In the genomic region with DNA sequence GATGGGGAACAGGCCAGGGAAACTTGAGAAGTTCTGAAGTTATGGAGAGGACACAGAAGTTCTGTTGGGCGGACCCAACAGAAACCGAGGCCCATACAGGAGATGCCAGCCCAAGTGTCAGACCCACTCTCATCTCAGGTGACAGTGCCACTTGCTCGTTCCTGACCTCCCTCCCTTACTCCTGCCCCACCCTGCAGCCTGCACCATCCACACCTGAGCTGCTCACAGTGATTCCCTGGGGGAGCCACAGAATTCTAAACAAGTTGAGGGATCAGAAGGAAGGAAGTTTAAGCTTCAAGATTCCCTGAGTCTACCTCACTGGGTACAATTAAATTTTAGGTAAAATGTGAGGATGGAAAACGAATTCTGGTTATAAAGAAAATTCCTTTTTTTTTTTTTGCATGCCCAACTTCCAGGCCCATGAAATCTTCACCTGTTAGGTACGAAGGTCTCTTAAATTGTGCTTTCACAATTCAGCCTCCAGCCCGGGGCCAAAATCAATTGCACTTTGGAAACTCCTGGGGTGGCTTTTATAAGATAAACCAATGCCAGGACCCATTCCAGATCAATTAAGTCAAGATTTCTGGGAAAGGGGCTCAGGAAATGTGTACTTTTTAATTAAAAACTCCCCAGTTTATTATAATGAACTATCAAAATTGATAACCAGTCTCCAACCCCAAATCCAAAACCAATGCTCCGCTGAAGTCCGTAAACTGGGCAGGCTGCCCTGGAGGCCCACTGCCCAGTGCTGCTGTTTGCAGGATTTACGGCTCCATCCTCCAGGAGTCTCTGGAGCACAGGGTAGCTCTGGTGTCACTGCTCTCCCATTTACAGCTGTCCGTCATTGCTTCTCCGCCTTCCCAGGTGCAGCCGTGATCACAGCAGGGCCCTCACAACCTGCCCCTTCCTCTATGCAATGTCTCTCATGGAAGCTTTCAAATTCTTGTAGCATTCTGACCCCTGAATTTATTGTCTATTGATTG, we compare ENCODE assay signal across 26 cellular contexts.
A peak's percentile ranks its signal among the peaks of the same experiment; 100 is the strongest.
DNase-seq lines count a peak whose midpoint lies in the region; ATAC-seq, FAIRE-seq and TF ChIP-seq lines count a peak whose summit lies in the region.
"Had no signal": no experiment of that assay in that cellular context is flagged by ENCODE, and none has a peak within 500 bp of the region (broad histone marks: within the 10 kb centered on the region; RNA-seq: fewer than 3 reads in every experiment).

No MANE protein-coding gene starts in this region.

- TF ChIP-seq RAD21 in K562 (CRISPR knock-in tag; conservative IDR thresholded peaks at IDR 0.05 in 1 of 2, IDR thresholded peaks at IDR 0.05 in 1 of 2): no peak

- H2AFZ ChIP-seq in H9 (ENCODE audit: low read length) (no peak overlapping the region), K562 (ENCODE audit: low read depth, low read length) (no peak overlapping the region), trophoblast cell (ENCODE audit: insufficient read depth, low read length, poor library complexity) (no peak overlapping the region)
- H2AFZ ChIP-seq: PC-9 had no signal

- POLR2A ChIA-PET in K562 (lab: Yijun Ruan, JAX): interaction anchor here (0.7 to 1.7 kb wide), 4 partner anchors 8 to 23 kb away, joined by 3 to 7 read pairs (median 4); no protein-coding TSS in a partner anchor

- no peak for FAIRE-seq in K562 (lab: Jason Lieb, UNC)
- FAIRE-seq: A549, D721Med, G401.6 had no signal

- H2AK5ac ChIP-seq in H9 (ENCODE audit: insufficient read length, low read length) (no peak overlapping the region), trophoblast cell (ENCODE audit: low read length) (no peak overlapping the region)

- H2BK15ac ChIP-seq in H9 (ENCODE audit: low read depth, low read length): no peak overlapping the region

- H3K4me3 ChIP-seq in K562: no peak overlapping the region
- peak overlapping the region; percentile 53 for H3K4me3 ChIP-seq in trophoblast cell (ENCODE audit: low read depth, low read length)
- H3K4me3 ChIP-seq: A549; BLaER1 treated with 17β-estradiol and CSF1 and Interleukin-3, amounts not matched to agents 10 nM and 100 nM; PC-9; SJCRH30 had no signal

- H3K9me3 ChIP-seq in H9 (ENCODE audit: control insufficient read depth, low read depth, low read length) (no peaks in the 10 kb centered on the region), K562 (replicated peaks; ENCODE audit: control insufficient read depth, insufficient read depth, low read depth, low read length) (no peaks in the 10 kb centered on the region), trophoblast cell (ENCODE audit: insufficient read depth, low read depth, low read length) (no peaks in the 10 kb centered on the region)
- H3K9me3 ChIP-seq: BLaER1 treated with 17β-estradiol and CSF1 and Interleukin-3, amounts not matched to agents 10 nM and 100 nM; SJCRH30 had no signal

- no peaks in the 10 kb centered on the region for H3K9me3 Mint-ChIP-seq in H9
- H3K9me3 Mint-ChIP-seq: CD4-positive, alpha-beta T cell had no signal

- no peak overlapping the region for H4K5ac ChIP-seq in H9 (ENCODE audit: insufficient read length, low read depth, low read length)

- no peak overlapping the region for H3K4ac ChIP-seq in H9 (ENCODE audit: low read depth, low read length)
- no peak overlapping the region for H3K4ac ChIP-seq in trophoblast cell (ENCODE audit: low read depth, low read length)

- H4K8ac ChIP-seq in H9 (replicated peaks; ENCODE audit: insufficient read length, low read depth, low read length): no peak overlapping the region
- H4K8ac ChIP-seq in trophoblast cell (ENCODE audit: low read depth, low read length): no peak overlapping the region

- TF ChIP-seq EP300 in K562 (IDR thresholded peaks at IDR 0.05; ENCODE audit: low read length): no peak

- TF ChIP-seq CTCF in H9 (conservative IDR thresholded peaks at IDR 0.05) (no peak), K562 (IDR thresholded peaks at IDR 0.05 in 2 of 3, conservative IDR thresholded peaks at IDR 0.05 in 1 of 3; ENCODE audit: insufficient read depth in 2 of 3, low read depth in 1 of 3, low read length in 3 of 3) (no peak)

- H2BK120ac ChIP-seq in H9 (ENCODE audit: low read depth, low read length, poor library complexity, severe bottlenecking) (no peak overlapping the region), trophoblast cell (ENCODE audit: insufficient read depth, low read length, poor library complexity) (no peak overlapping the region)

- H3K4me2 ChIP-seq in H9 (ENCODE audit: insufficient read depth, insufficient read length, low read length) (no peak overlapping the region), K562 (ENCODE audit: insufficient read depth, low read length) (no peak overlapping the region), trophoblast cell (ENCODE audit: low read length) (no peak overlapping the region)
- H3K4me2 ChIP-seq: A549; BLaER1 treated with 17β-estradiol and CSF1 and Interleukin-3, amounts not matched to agents 10 nM and 100 nM; PC-9 had no signal

- H3K9ac ChIP-seq in H9 (ENCODE audit: extremely low read depth, insufficient read length, low read length) (no peak overlapping the region), K562 (ENCODE audit: insufficient read depth in 1 of 2, low read depth in 2 of 2, low read length in 2 of 2) (no peak overlapping the region; a peak in 1 of 4 replicates), trophoblast cell (ENCODE audit: low read length) (no peak overlapping the region)
- H3K9ac ChIP-seq: BLaER1 treated with 17β-estradiol and CSF1 and Interleukin-3, amounts not matched to agents 10 nM and 100 nM had no signal

- in situ Hi-C loops in K562 (cut with MboI): no loop called here

- H4K20me1 ChIP-seq in H9 (ENCODE audit: control insufficient read depth, insufficient read depth, insufficient read length) (no peaks in the 10 kb centered on the region), K562 (replicated peaks; ENCODE audit: control insufficient read depth, insufficient read depth, low read length) (no peaks in the 10 kb centered on the region)
- H4K20me1 ChIP-seq: BLaER1 treated with 17β-estradiol and CSF1 and Interleukin-3, amounts not matched to agents 10 nM and 100 nM had no signal

- H4K12ac ChIP-seq in trophoblast cell (ENCODE audit: low read depth, low read length): no peak overlapping the region

- H3K27me3 ChIP-seq in H9 (ENCODE audit: insufficient read depth, low read length): no peaks in the 10 kb centered on the region
- no peaks in the 10 kb centered on the region for H3K27me3 ChIP-seq in K562 (ENCODE audit: control insufficient read depth in 2 of 2, insufficient read depth in 2 of 2, low read length in 2 of 2)
- no peaks in the 10 kb centered on the region for H3K27me3 ChIP-seq in trophoblast cell (ENCODE audit: insufficient read depth, low read length)
- H3K27me3 ChIP-seq: BLaER1 treated with 17β-estradiol and CSF1 and Interleukin-3, amounts not matched to agents 10 nM and 100 nM; SJCRH30 had no signal

- ATAC-seq in K562: no peak
- ATAC-seq: A549, Right ventricle myocardium inferior, SK-N-SH treated with all-trans-retinoic acid at 6 μM for 48 hours had no signal

- H4K91ac ChIP-seq in H9 (ENCODE audit: insufficient read length, low read depth, low read length) (no peak overlapping the region), trophoblast cell (ENCODE audit: low read depth, low read length) (no peak overlapping the region)

- H3K18ac ChIP-seq in H9 (ENCODE audit: insufficient read length, low read depth, low read length): no peak overlapping the region
- H3K18ac ChIP-seq in trophoblast cell (ENCODE audit: low read length): no peak overlapping the region

- H3K36me3 ChIP-seq in K562 (ENCODE audit: control insufficient read depth, insufficient read depth, low read length) (no peaks in the 10 kb centered on the region), trophoblast cell (ENCODE audit: control insufficient read depth in 1 of 2, insufficient read depth in 2 of 2, low read length in 2 of 2) (no peaks in the 10 kb centered on the region)
- H3K36me3 ChIP-seq: BLaER1 treated with 17β-estradiol and CSF1 and Interleukin-3, amounts not matched to agents 10 nM and 100 nM; SJCRH30 had no signal

- 0 out of 7 replicates have a peak overlapping the region, but pooled peaks of 1 of the 3 experiments have one; percentile 14 for H3K27ac Mint-ChIP-seq in H9
- H3K27ac Mint-ChIP-seq: CD4-positive, alpha-beta T cell had no signal

- H3K9me1 ChIP-seq in K562 (ENCODE audit: control insufficient read depth, insufficient read depth, low read length): no peaks in the 10 kb centered on the region

- no CpG with 5 or more reads among the region's 12 CpGs for WGBS in H9 (ENCODE audit: extremely low coverage, insufficient read length, low lambda C conversion rate)
- 50% methylated on average over 12 of the region's 12 CpGs for WGBS in K562 (ENCODE audit: insufficient coverage, low coverage, missing lambda C conversion rate)
- WGBS in trophoblast cell (ENCODE audit: extremely low coverage, insufficient coverage, insufficient read length): no CpG with 5 or more reads among the region's 12 CpGs

- peaks cover 14 to 18% of the 10 kb centered on the region in 2 experiments for H3K4me1 Mint-ChIP-seq in H9

- no peak overlapping the region for H3K56ac ChIP-seq in H9 (ENCODE audit: insufficient read length, low read depth, low read length)

- DNase-seq in H9: peak; percentile 57
- DNase-seq in K562 (ENCODE audit: extremely low read depth in 1 of 4, low spot score in 3 of 4): no peak
- peak; percentile 54 for DNase-seq in islet precursor cell
- DNase-seq in trophoblast cell: no peak
- DNase-seq in NCI-H2081 (lab: John Stamatoyannopoulos, UW): no peak
- DNase-seq in mucosa of gallbladder (ENCODE audit: low spot score): no peak
- DNase-seq in stimulated activated CD4-positive, alpha-beta T cell treated with anti-CD3 and anti-CD28 coated beads, Interleukin-2, amount 100 ng/mL, for 24 hours: no peak
- DNase-seq: AML-193; CD4-positive, alpha-beta T cell; GOT3; HCEC 1CT; Karpas-422; NCI-H1105 treated with DMSO at 0.1 percent for 48 hours; NCI-H146; NCI-H1930; NCI-H446; NCI-H524 treated with DMSO at 0.1 percent for 48 hours; NCI-H774; PC-9; SJCRH30 had no signal

- H3K27me3 Mint-ChIP-seq in H9 (ENCODE audit: low read depth): no peaks in the 10 kb centered on the region
- H3K27me3 Mint-ChIP-seq: CD4-positive, alpha-beta T cell had no signal

- intact Hi-C loops in K562 (cut with micrococcal nuclease): no loop called here

- no peak overlapping the region for H3K4me3 Mint-ChIP-seq in H9
- H3K4me3 Mint-ChIP-seq: CD4-positive, alpha-beta T cell had no signal

- H3K27ac ChIP-seq in H9 (ENCODE audit: insufficient read length, low read depth, low read length): no peak overlapping the region
- H3K27ac ChIP-seq in K562 (ENCODE audit: extremely low read depth, low read depth, low read length): no peak overlapping the region
- no peak overlapping the region for H3K27ac ChIP-seq in trophoblast cell (ENCODE audit: low read depth, low read length)
- H3K27ac ChIP-seq: A549; BLaER1 treated with 17β-estradiol and CSF1 and Interleukin-3, amounts not matched to agents 10 nM and 100 nM; PC-9; SJCRH30 had no signal

- no peaks in the 10 kb centered on the region for H3K79me1 ChIP-seq in H9 (ENCODE audit: insufficient read depth, low read depth, low read length, poor library complexity, severe bottlenecking)
- H3K79me1 ChIP-seq in trophoblast cell (ENCODE audit: low read length): no peaks in the 10 kb centered on the region

- H3K14ac ChIP-seq in H9 (ENCODE audit: insufficient read depth, low read length) (no peak overlapping the region), trophoblast cell (ENCODE audit: low read length) (no peak overlapping the region)

- H3T11ph ChIP-seq in H9 (ENCODE audit: low read length): no peak overlapping the region

- H3K36me3 Mint-ChIP-seq in H9 (ENCODE audit: insufficient read depth in 1 of 3, low read depth in 3 of 3): no peaks in the 10 kb centered on the region; a peak in 1 of 7 replicates

- H2BK5ac ChIP-seq in H9 (ENCODE audit: insufficient read length, low read length) (no peak overlapping the region), trophoblast cell (ENCODE audit: low read depth, low read length, poor library complexity) (no peak overlapping the region)

- no peak overlapping the region for H2BK12ac ChIP-seq in H9 (ENCODE audit: insufficient read length, low read depth, low read length)
- H2BK12ac ChIP-seq in trophoblast cell (ENCODE audit: low read length): no peak overlapping the region

- CTCF ChIA-PET in K562 (lab: Yijun Ruan, JAX; ENCODE audit: low intra/inter-chr PET ratio): no interaction called here

- no peak for TF ChIP-seq POLR2A in K562 (conservative IDR thresholded peaks at IDR 0.05)

- H3K23ac ChIP-seq in H9 (ENCODE audit: insufficient read length, low read depth, low read length): no peak overlapping the region
- H3K23ac ChIP-seq in trophoblast cell (ENCODE audit: low read length): no peak overlapping the region

- H2BK20ac ChIP-seq in H9 (ENCODE audit: low read depth, low read length, poor library complexity, severe bottlenecking): no peak overlapping the region

- no peaks in the 10 kb centered on the region for H3K23me2 ChIP-seq in H9 (ENCODE audit: insufficient read length, low read depth, low read length, poor library complexity, severe bottlenecking)

- peaks cover 2% of the 10 kb centered on the region; the same call in 1 of the 2 replicates for H3K4me1 ChIP-seq in H9 (ENCODE audit: insufficient read depth, low read length)
- peaks cover 11 to 14% of the 10 kb centered on the region in 2 experiments; a peak in 4 of 5 replicates for H3K4me1 ChIP-seq in K562 (replicated peaks in 1 of 2; ENCODE audit: control insufficient read depth in 2 of 2, insufficient read depth in 2 of 2, low read length in 2 of 2)
- H3K4me1 ChIP-seq in trophoblast cell (ENCODE audit: control insufficient read depth in 1 of 2, insufficient read depth in 2 of 2, low read length in 2 of 2): peaks cover 3 to 4% of the 10 kb centered on the region in 2 experiments
- H3K4me1 ChIP-seq: A549; BLaER1 treated with 17β-estradiol and CSF1 and Interleukin-3, amounts not matched to agents 10 nM and 100 nM; SJCRH30 had no signal

- H3K79me2 ChIP-seq in H9 (ENCODE audit: insufficient read depth, low read length) (no peaks in the 10 kb centered on the region), K562 (ENCODE audit: control insufficient read depth, insufficient read depth, low read length) (no peaks in the 10 kb centered on the region), trophoblast cell (ENCODE audit: control insufficient read depth, insufficient read depth, low read length, poor library complexity) (no peaks in the 10 kb centered on the region)

- BruUV-seq in K562 (replicated peaks; lab: Mats Ljungman, UMichigan): no TSS peak

Comparison
In these comparisons a context has a peak if more than half of its experiments do, and no peak if none do; other contexts are left out.
1. DNase-seq: peak in H9 (single experiment) and islet precursor cell (single experiment); none in K562 (0 of 4), trophoblast cell (0 of 2), NCI-H2081 (0 of 2), mucosa of gallbladder (single experiment) and stimulated activated CD4-positive, alpha-beta T cell treated with anti-CD3 and anti-CD28 coated beads, Interleukin-2, amount 100 ng/mL, for 24 hours (0 of 2).